ENCODE assay signal across 28 cellular contexts in genomic region chr17:5044630-5045029, GRCh38. TPM values are rescaled to one million over a fixed set of nuclear protein-coding genes. Genes with fewer than 3 reads are reported as not detected.
DNase-seq lines count a peak whose midpoint lies in the region; ATAC-seq and TF ChIP-seq lines count a peak whose summit lies in the region.
"Had no signal": no experiment of that assay in that cellular context is flagged by ENCODE, and none has a peak within 500 bp of the region (broad histone marks: within the 10 kb centered on the region; RNA-seq: fewer than 3 reads in every experiment).

No MANE protein-coding gene starts in this region.

- H3K27ac ChIP-seq in transverse colon = peak overlapping the region; percentile 36 to 59 (median 55)
- H3K27ac ChIP-seq: sigmoid colon had no signal

- no peak for TF ChIP-seq CTCF in transverse colon (IDR thresholded peaks at IDR 0.05)

- TF ChIP-seq POLR2A in transverse colon (IDR thresholded peaks at IDR 0.05) = no peak

- peak overlapping the region; percentile 39 for H3K4me3 Mint-ChIP-seq in activated naive CD4-positive, alpha-beta T cell treated with anti-CD3 and anti-CD28 coated beads, Interleukin-2, amount 50 U/mL, for 24 hours
- H3K4me3 Mint-ChIP-seq: activated CD8-positive, alpha-beta T cell treated with anti-CD3 and anti-CD28 coated beads for 36 hours; neural crest cell; stimulated activated naive B cell treated with anti-CD40 and anti-IgM and Interleukin-4, amounts not matched to agents 10 μg/mL and 1 μg/mL and 100 μg/mL, for 72 hours had no signal

- H3K9me3 ChIP-seq in transverse colon = no peaks in the 10 kb centered on the region
- H3K9me3 ChIP-seq: sigmoid colon had no signal

- no peaks in the 10 kb centered on the region for H3K36me3 ChIP-seq in transverse colon
- H3K36me3 ChIP-seq: sigmoid colon had no signal

- in situ Hi-C loops in transverse colon (cut with MboI; ENCODE audit: low pct_ligation_motif_present in 1 of 4, low pct_unique_long_range_greater_than_20kb in 1 of 4, low sequenced_read_pairs in 3 of 4) = no loop called here

- H3K4me1 Mint-ChIP-seq in activated naive CD4-positive, alpha-beta T cell treated with anti-CD3 and anti-CD28 coated beads, Interleukin-2, amount 50 U/mL, for 24 hours = peaks cover 60% of the 10 kb centered on the region

- DNase-seq in activated naive CD4-positive, alpha-beta T cell (lab: John Stamatoyannopoulos, UW) = no peak
- DNase-seq in RPMI7951 (ENCODE audit: low read depth) (peak; percentile 28), islet precursor cell (peak; percentile 71), transverse colon (no peak), GF-D8 (lab: John Stamatoyannopoulos, UW) (no peak), SK-N-DZ (ENCODE audit: low spot score) (no peak)
- DNase-seq: activated CD8-positive, alpha-beta T cell treated with anti-CD3 and anti-CD28 coated beads for 36 hours; activated gamma-delta T cell; activated T-cell treated with anti-CD3 and anti-CD28 coated beads for 4 hours; AML-193; DMS153; effector memory CD4-positive, alpha-beta T cell; erythroblast; IMR-90; kidney glomerular epithelial cell; NCI-H1092 treated with DMSO at 0.1 percent for 48 hours; NCI-H187; NCI-H2171 treated with DMSO at 0.1 percent for 48 hours; NCI-H524; sigmoid colon; stimulated activated CD4-positive, alpha-beta T cell treated with anti-CD3 and anti-CD28 coated beads, Interleukin-4, amount 100 ng/mL, for 4 hours; stimulated activated naive B cell treated with anti-CD40 and anti-IgM and Interleukin-4, amounts not matched to agents 10 μg/mL and 1 μg/mL and 100 μg/mL, for 72 hours had no signal

- no peaks in the 10 kb centered on the region for H3K9me3 Mint-ChIP-seq in activated naive CD4-positive, alpha-beta T cell treated with anti-CD3 and anti-CD28 coated beads, Interleukin-2, amount 50 U/mL, for 24 hours
- H3K9me3 Mint-ChIP-seq: activated CD8-positive, alpha-beta T cell treated with anti-CD3 and anti-CD28 coated beads for 36 hours; stimulated activated naive B cell treated with anti-CD40 and anti-IgM and Interleukin-4, amounts not matched to agents 10 μg/mL and 1 μg/mL and 100 μg/mL, for 72 hours had no signal

- TF ChIP-seq EP300 in transverse colon (IDR thresholded peaks at IDR 0.05; ENCODE audit: low read depth) = no peak

- peaks cover 11 to 66% (median 21%) of the 10 kb centered on the region in 4 donors for H3K4me1 ChIP-seq in transverse colon

- intact Hi-C loops in transverse colon (cut with DNase I; ENCODE audit: low total_unique reads) = no loop called here

- no peaks in the 10 kb centered on the region for H3K27me3 Mint-ChIP-seq in activated naive CD4-positive, alpha-beta T cell treated with anti-CD3 and anti-CD28 coated beads, Interleukin-2, amount 50 U/mL, for 24 hours
- H3K27me3 Mint-ChIP-seq: activated CD8-positive, alpha-beta T cell treated with anti-CD3 and anti-CD28 coated beads for 36 hours; stimulated activated naive B cell treated with anti-CD40 and anti-IgM and Interleukin-4, amounts not matched to agents 10 μg/mL and 1 μg/mL and 100 μg/mL, for 72 hours had no signal

- H3K27ac Mint-ChIP-seq in activated naive CD4-positive, alpha-beta T cell treated with anti-CD3 and anti-CD28 coated beads, Interleukin-2, amount 50 U/mL, for 24 hours = peak overlapping the region; percentile 85
- H3K27ac Mint-ChIP-seq: activated CD8-positive, alpha-beta T cell treated with anti-CD3 and anti-CD28 coated beads for 36 hours had no signal

- no peak for ATAC-seq in HG02588 (IDR thresholded peaks at IDR 0.05; ENCODE audit: unreplicated experiment)
- ATAC-seq: activated CD8-positive, alpha-beta T cell treated with anti-CD3 and anti-CD28 coated beads for 36 hours had no signal

- H3K4me3 ChIP-seq in transverse colon = no peak overlapping the region
- H3K4me3 ChIP-seq: sigmoid colon had no signal

- no peaks in the 10 kb centered on the region for H3K36me3 Mint-ChIP-seq in activated naive CD4-positive, alpha-beta T cell treated with anti-CD3 and anti-CD28 coated beads, Interleukin-2, amount 50 U/mL, for 24 hours
- H3K36me3 Mint-ChIP-seq: stimulated activated naive B cell treated with anti-CD40 and anti-IgM and Interleukin-4, amounts not matched to agents 10 μg/mL and 1 μg/mL and 100 μg/mL, for 72 hours had no signal

- H3K27me3 ChIP-seq in transverse colon = no peaks in the 10 kb centered on the region
- H3K27me3 ChIP-seq: sigmoid colon had no signal

- 77% methylated on average over 5 of the region's 5 CpGs; no CpG with 5 or more reads in 1 of the 2 donors for WGBS in transverse colon (ENCODE audit: low coverage in 1 of 2), 2 donors

RNA-seq across cellular contexts. Expression of gene SLC52A1, which starts 9.4 kb away (rescaled TPM):
- total RNA-seq in RPMI7951 (2014; rRNA removed; shearing (Covaris generic)) = not detected in 2 replicates
- 1 to 10 TPM in 3 of 4 donors, not detected in 1; 1.3 to 6.0 (median 3.4) TPM for total RNA-seq in transverse colon
- polyA plus RNA-seq in SK-N-DZ (2014; cell fraction: cytosol; rRNA removed) = not detected in 2 replicates
- polyA plus RNA-seq in SK-N-DZ (2014; cell fraction: nucleus; rRNA removed) = not detected in 2 replicates
- total RNA-seq: chondrocyte, IMR-90, mucosa of gallbladder, neural crest cell, sigmoid colon had no signal
- polyA plus RNA-seq: adipose tissue, IMR-90 had no signal

RNA-seq across cellular contexts. Expression of gene ZFP3, which starts 33.6 kb away (rescaled TPM):
- 0.36 and 0.39 TPM in 2 replicates for total RNA-seq in RPMI7951 (2014; rRNA removed; shearing (Covaris generic))
- 10 to 100 TPM in 1 of 4 donors, 1 to 10 TPM in 3; 6.0 to 11.6 (median 8.6) TPM for total RNA-seq in transverse colon
- polyA plus RNA-seq in SK-N-DZ (2014; cell fraction: cytosol; rRNA removed) = 6.2 and 6.3 TPM in 2 replicates
- polyA plus RNA-seq in SK-N-DZ (2014; cell fraction: nucleus; rRNA removed) = 3.6 and 6.9 TPM in 2 replicates

RNA-seq across cellular contexts. Expression of gene KIF1C, which starts 46.9 kb away (rescaled TPM):
- total RNA-seq in RPMI7951 (2014; rRNA removed; shearing (Covaris generic)) = 21.4 and 32.9 TPM in 2 replicates
- 100 to 1,000 TPM; 106 to 125 (median 114) TPM for total RNA-seq in transverse colon
- 8.9 and 11.7 TPM in 2 replicates for polyA plus RNA-seq in SK-N-DZ (2014; cell fraction: cytosol; rRNA removed)
- polyA plus RNA-seq in SK-N-DZ (2014; cell fraction: nucleus; rRNA removed) = 6.5 and 7.2 TPM in 2 replicates

RNA-seq across cellular contexts. Expression of gene INCA1, which starts 47.3 kb away (rescaled TPM):
- total RNA-seq in RPMI7951 (2014; rRNA removed; shearing (Covaris generic)) = 0.24 TPM in 1 of 2 replicates, not detected in the other
- 1 to 10 TPM in 2 of 4 donors, not detected in 2; 1.8 to 2.2 TPM for total RNA-seq in transverse colon
- polyA plus RNA-seq in SK-N-DZ (2014; cell fraction: cytosol; rRNA removed) = not detected in 2 replicates
- polyA plus RNA-seq in SK-N-DZ (2014; cell fraction: nucleus; rRNA removed) = not detected in 2 replicates

RNA-seq across cellular contexts. Expression of gene CAMTA2, which starts 57.2 kb away (rescaled TPM):
- 2.9 and 3.9 TPM in 2 replicates for total RNA-seq in RPMI7951 (2014; rRNA removed; shearing (Covaris generic))
- total RNA-seq in transverse colon = 10 to 100 TPM; 35.9 to 71.8 (median 51.8) TPM
- polyA plus RNA-seq in SK-N-DZ (2014; cell fraction: cytosol; rRNA removed) = 5.7 and 6.0 TPM in 2 replicates
- 16.1 and 20.2 TPM in 2 replicates for polyA plus RNA-seq in SK-N-DZ (2014; cell fraction: nucleus; rRNA removed)

Comparison
In these comparisons a context has a peak if more than half of its experiments do, and no peak if none do; other contexts are left out.
1. DNase-seq: peak in RPMI7951 (single experiment) and islet precursor cell (single experiment); none in activated naive CD4-positive, alpha-beta T cell (0 of 4), transverse colon (single experiment), GF-D8 (single experiment) and SK-N-DZ (single experiment).